Comparison of ENCODE assay signal across 12 cellular contexts in the genomic region with DNA sequence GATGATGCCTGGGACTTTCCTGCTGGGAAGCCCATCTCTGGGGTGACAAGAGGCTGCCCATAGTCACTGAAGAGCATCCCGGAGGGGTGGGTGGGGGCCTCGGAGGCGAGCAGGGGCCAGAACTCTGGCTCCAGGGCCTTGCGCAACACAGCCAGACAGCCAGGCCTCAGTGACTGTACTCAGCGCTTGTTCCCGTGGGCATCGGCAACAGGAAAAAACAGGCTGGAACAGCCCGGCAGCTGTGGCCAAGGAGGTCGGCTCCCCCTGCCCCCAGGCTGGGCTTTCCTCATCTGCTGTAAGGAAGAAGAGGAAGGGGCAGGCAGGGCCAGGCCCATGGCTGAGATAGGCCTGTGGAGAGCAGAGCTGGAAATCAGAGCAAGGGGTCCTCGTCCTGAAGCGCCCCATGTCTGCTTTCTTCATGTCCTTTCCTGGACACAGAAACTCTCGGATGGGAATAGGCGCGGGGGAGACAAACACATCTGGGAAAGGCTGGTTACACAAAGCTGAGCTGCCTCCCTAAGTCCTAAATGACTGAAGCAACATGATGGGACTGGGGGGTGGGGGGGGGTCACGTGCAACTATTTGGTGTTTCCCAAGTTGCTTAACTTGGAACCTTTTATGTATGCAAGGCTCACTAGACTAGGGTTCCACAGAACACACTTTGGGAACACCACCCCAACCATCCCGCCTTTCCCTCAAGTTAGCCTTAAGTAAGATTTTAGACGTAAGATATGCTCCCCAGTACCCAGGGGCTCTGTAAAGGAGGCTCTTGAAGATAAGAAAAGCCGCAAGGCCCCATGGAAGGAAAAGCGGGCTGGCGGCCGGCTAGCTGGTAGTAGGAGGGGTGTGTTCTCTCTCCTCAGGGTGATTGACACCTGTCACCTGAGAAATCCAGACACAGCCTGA. TPM values are rescaled to one million over a fixed set of nuclear protein-coding genes. Genes with fewer than 3 reads are reported as not detected.
DNase-seq lines count a peak whose midpoint lies in the region; ATAC-seq, FAIRE-seq and TF ChIP-seq lines count a peak whose summit lies in the region.
"Had no signal": no experiment of that assay in that cellular context is flagged by ENCODE, and none has a peak within 500 bp of the region (broad histone marks: within the 10 kb centered on the region; RNA-seq: fewer than 3 reads in every experiment).

No MANE protein-coding gene starts in this region.

- BruUV-seq in Calu3 (replicated peaks; lab: Mats Ljungman, UMichigan) = no TSS peak

- peaks cover 48% of the 10 kb centered on the region for H3K4me1 Mint-ChIP-seq in Calu3 (ENCODE audit: low read depth, unreplicated experiment)
- peaks cover 37% of the 10 kb centered on the region for H3K4me1 Mint-ChIP-seq in activated CD8-positive, alpha-beta T cell treated with anti-CD3 and anti-CD28 coated beads for 36 hours (ENCODE audit: low read depth)
- H3K4me1 Mint-ChIP-seq: natural killer cell had no signal

- peaks cover 45% of the 10 kb centered on the region for H3K36me3 Mint-ChIP-seq in Calu3 (ENCODE audit: insufficient read depth, unreplicated experiment)
- no peaks in the 10 kb centered on the region for H3K36me3 Mint-ChIP-seq in activated CD8-positive, alpha-beta T cell treated with anti-CD3 and anti-CD28 coated beads for 36 hours (ENCODE audit: low read depth)
- H3K36me3 Mint-ChIP-seq: natural killer cell had no signal

- H3K27me3 ChIP-seq in bronchial epithelial cell (ENCODE audit: control insufficient read depth, insufficient read depth, low read length) (no peaks in the 10 kb centered on the region), right atrium auricular region (no peaks in the 10 kb centered on the region)

- peaks cover 0 to 100% of the 10 kb centered on the region in 2 donors for H3K4me1 ChIP-seq in right atrium auricular region

- no peaks in the 10 kb centered on the region for H3K27me3 Mint-ChIP-seq in Calu3 (ENCODE audit: unreplicated experiment)
- H3K27me3 Mint-ChIP-seq in activated CD8-positive, alpha-beta T cell treated with anti-CD3 and anti-CD28 coated beads for 36 hours = no peaks in the 10 kb centered on the region

- FAIRE-seq in bronchial epithelial cell (lab: Jason Lieb, UNC) = no peak
- FAIRE-seq: endometrium had no signal

- CTCF ChIA-PET in Calu3 (lab: Charles Lee) = no interaction called here
- CTCF ChIA-PET in activated CD8-positive, alpha-beta T cell treated with anti-CD3 and anti-CD28 coated beads for 36 hours (lab: Charles Lee) = no interaction called here

- no peaks in the 10 kb centered on the region for H3K9me3 ChIP-seq in right atrium auricular region

- intact Hi-C loops in Calu3 (cut with micrococcal nuclease; ENCODE audit: unreplicated experiment) = no loop called here
- intact Hi-C loops in activated CD8-positive, alpha-beta T cell treated with anti-CD3 and anti-CD28 coated beads for 36 hours (cut with micrococcal nuclease) = no loop called here

- TF ChIP-seq CTCF in Calu3 (IDR thresholded peaks at IDR 0.05; ENCODE audit: unreplicated experiment) (no peak), bronchial epithelial cell (IDR thresholded peaks at IDR 0.05; ENCODE audit: insufficient read depth, low read length, severe bottlenecking) (no peak), right atrium auricular region (IDR thresholded peaks at IDR 0.05) (no peak)
- no peak for TF ChIP-seq CTCF in activated CD8-positive, alpha-beta T cell treated with anti-CD3 and anti-CD28 coated beads for 36 hours (IDR thresholded peaks at IDR 0.05)

- peaks cover 8% of the 10 kb centered on the region for H3K36me3 ChIP-seq in bronchial epithelial cell (ENCODE audit: control insufficient read depth, insufficient read depth, low read length)
- no peaks in the 10 kb centered on the region for H3K36me3 ChIP-seq in right atrium auricular region

- peak overlapping the region; percentile 33 for H3K27ac Mint-ChIP-seq in Calu3 (ENCODE audit: unreplicated experiment)
- H3K27ac Mint-ChIP-seq in activated CD8-positive, alpha-beta T cell treated with anti-CD3 and anti-CD28 coated beads for 36 hours = no peak overlapping the region
- H3K27ac Mint-ChIP-seq: natural killer cell had no signal

- H3K27ac ChIP-seq in right atrium auricular region (peak overlapping the region; percentile 91 to 94), substantia nigra (ENCODE audit: low read depth, low read length, poor library complexity, severe bottlenecking) (no peak overlapping the region)

- H3K4me3 Mint-ChIP-seq in Calu3 (ENCODE audit: low read depth, unreplicated experiment) = no peak overlapping the region
- no peak overlapping the region for H3K4me3 Mint-ChIP-seq in activated CD8-positive, alpha-beta T cell treated with anti-CD3 and anti-CD28 coated beads for 36 hours
- H3K4me3 Mint-ChIP-seq: natural killer cell had no signal

- DNase-seq in Calu3 (no peak), bronchial epithelial cell (ENCODE audit: low read depth) (peak; percentile 30), right atrium auricular region (ENCODE audit: low spot score) (peak; percentile 94), renal cortical epithelial cell (ENCODE audit: low read depth) (peak; percentile 41), amygdala (lab: John Stamatoyannopoulos, UW) (no peak), substantia nigra (lab: John Stamatoyannopoulos, UW) (no peak), GF-D8 (lab: John Stamatoyannopoulos, UW) (no peak)
- DNase-seq in activated CD8-positive, alpha-beta T cell treated with anti-CD3 and anti-CD28 coated beads for 36 hours = no peak
- DNase-seq: activated T-cell treated with anti-CD3 and anti-CD28 coated beads, Interleukin-2, amount 50 U/mL, for 48 hours; natural killer cell; NCI-H2171 treated with DMSO at 0.1 percent for 48 hours had no signal

- no peak for ATAC-seq in activated CD8-positive, alpha-beta T cell treated with anti-CD3 and anti-CD28 coated beads for 36 hours
- ATAC-seq: natural killer cell had no signal

- no peak overlapping the region for H3K4me3 ChIP-seq in bronchial epithelial cell (ENCODE audit: low read depth, low read length)
- H3K4me3 ChIP-seq in right atrium auricular region = no peak overlapping the region

- no peaks in the 10 kb centered on the region for H3K9me3 Mint-ChIP-seq in Calu3 (ENCODE audit: low read depth, unreplicated experiment)
- no peaks in the 10 kb centered on the region for H3K9me3 Mint-ChIP-seq in activated CD8-positive, alpha-beta T cell treated with anti-CD3 and anti-CD28 coated beads for 36 hours
- H3K9me3 Mint-ChIP-seq: natural killer cell had no signal

- POLR2A ChIA-PET in activated CD8-positive, alpha-beta T cell treated with anti-CD3 and anti-CD28 coated beads for 36 hours (lab: Charles Lee) = no interaction called here

RNA-seq across cellular contexts. Expression of gene HSPG2, which starts 30.7 kb away (rescaled TPM):
- total RNA-seq in Calu3 (2022) (397 and 398 TPM in 2 replicates), bronchial epithelial cell (28.7 and 36.1 TPM in 2 replicates), right atrium auricular region (100 to 1,000 TPM; 424 to 557 TPM), renal cortical epithelial cell (219 and 912 TPM in 2 replicates)
- total RNA-seq in activated CD8-positive, alpha-beta T cell treated with anti-CD3 and anti-CD28 coated beads for 36 hours = 10 to 100 TPM; 52.1 to 59.0 TPM

Comparison
In these comparisons a context has a peak if more than half of its experiments do, and no peak if none do; other contexts are left out.
1. DNase-seq: peak in bronchial epithelial cell (single experiment), right atrium auricular region (single experiment) and renal cortical epithelial cell (single experiment); none in Calu3 (single experiment), amygdala (0 of 56), substantia nigra (0 of 49), activated CD8-positive, alpha-beta T cell treated with anti-CD3 and anti-CD28 coated beads for 36 hours (single experiment) and GF-D8 (single experiment).